Comparison of ENCODE assay signal across 27 cellular contexts in genomic region chr4:126470862-126471261, GRCh38.
A peak's percentile ranks its signal among the peaks of the same experiment; 100 is the strongest.
DNase-seq lines count a peak whose midpoint lies in the region; ATAC-seq, FAIRE-seq and TF ChIP-seq lines count a peak whose summit lies in the region.
"Had no signal": no experiment of that assay in that cellular context is flagged by ENCODE, and none has a peak within 500 bp of the region (broad histone marks: within the 10 kb centered on the region; RNA-seq: fewer than 3 reads in every experiment).

No MANE protein-coding gene starts in this region.

- H3K27me3 Mint-ChIP-seq in astrocyte (ENCODE audit: low read depth, unreplicated experiment), result no peaks in the 10 kb centered on the region
- H3K27me3 Mint-ChIP-seq: activated naive CD8-positive, alpha-beta T cell treated with anti-CD3 and anti-CD28 coated beads, Interleukin-2, amount 50 U/mL, for 24 hours; memory B cell had no signal

- no peak for FAIRE-seq in astrocyte (lab: Jason Lieb, UNC)

- TF ChIP-seq CTCF in astrocyte (IDR thresholded peaks at IDR 0.05; ENCODE audit: insufficient read depth, low read depth, low read length), result no peak

- H3K9me3 Mint-ChIP-seq in astrocyte (ENCODE audit: unreplicated experiment), result no peaks in the 10 kb centered on the region

- H3K4me1 Mint-ChIP-seq in astrocyte (ENCODE audit: low read depth, unreplicated experiment), result no peaks in the 10 kb centered on the region
- H3K4me1 Mint-ChIP-seq: activated naive CD8-positive, alpha-beta T cell treated with anti-CD3 and anti-CD28 coated beads, Interleukin-2, amount 50 U/mL, for 24 hours; memory B cell had no signal

- no peak overlapping the region for H3K4me2 ChIP-seq in astrocyte (ENCODE audit: low read length)

- no peaks in the 10 kb centered on the region for H4K20me1 ChIP-seq in astrocyte (ENCODE audit: insufficient read depth, low read length)

- no peak overlapping the region for H3K27ac ChIP-seq in astrocyte (ENCODE audit: low read depth, low read length)
- H3K27ac ChIP-seq: coronary artery, neutrophil, prostate gland, stomach, tibial artery had no signal

- no peak overlapping the region for H3K9ac ChIP-seq in astrocyte (ENCODE audit: low read length)

- H3K36me3 Mint-ChIP-seq in astrocyte (ENCODE audit: low read depth, unreplicated experiment), result no peaks in the 10 kb centered on the region
- H3K36me3 Mint-ChIP-seq: memory B cell had no signal

- no peaks in the 10 kb centered on the region for H3K27me3 ChIP-seq in astrocyte (ENCODE audit: insufficient read depth, low read length)
- H3K27me3 ChIP-seq: neutrophil, stomach, tibial artery had no signal

- no peak overlapping the region for H2AFZ ChIP-seq in astrocyte (ENCODE audit: low read depth, low read length)

- no peaks in the 10 kb centered on the region for H3K79me2 ChIP-seq in astrocyte (ENCODE audit: insufficient read depth, low read length)

- H3K27ac Mint-ChIP-seq in astrocyte (ENCODE audit: unreplicated experiment), result no peak overlapping the region
- H3K27ac Mint-ChIP-seq: activated naive CD8-positive, alpha-beta T cell treated with anti-CD3 and anti-CD28 coated beads, Interleukin-2, amount 50 U/mL, for 24 hours; memory B cell had no signal

- no peak for ATAC-seq in GM19397 (IDR thresholded peaks at IDR 0.05; ENCODE audit: unreplicated experiment)
- ATAC-seq in HG03342 (IDR thresholded peaks at IDR 0.05; ENCODE audit: unreplicated experiment), result no peak
- ATAC-seq: activated naive CD8-positive, alpha-beta T cell treated with anti-CD3 and anti-CD28 coated beads, Interleukin-2, amount 50 U/mL, for 24 hours had no signal

- no peak overlapping the region for H3K4me3 Mint-ChIP-seq in astrocyte (ENCODE audit: unreplicated experiment)
- H3K4me3 Mint-ChIP-seq: activated naive CD8-positive, alpha-beta T cell treated with anti-CD3 and anti-CD28 coated beads, Interleukin-2, amount 50 U/mL, for 24 hours; memory B cell had no signal

- no peak overlapping the region for H3K4me3 ChIP-seq in astrocyte (ENCODE audit: insufficient read depth, low read depth, low read length)
- H3K4me3 ChIP-seq: coronary artery, prostate gland, stomach, tibial artery had no signal

- no peaks in the 10 kb centered on the region for H3K9me3 ChIP-seq in astrocyte (ENCODE audit: insufficient read depth, low read depth, low read length)
- H3K9me3 ChIP-seq: neutrophil, prostate gland, tibial artery had no signal

- DNase-seq in ELR (ENCODE audit: low read depth), result peak; percentile 80
- DNase-seq in NCI-H226, result peak; percentile 70
- DNase-seq in astrocyte (ENCODE audit: low read depth), result peak; percentile 2
- peak; percentile 70 for DNase-seq in iris pigment epithelial cell (ENCODE audit: low read depth)
- DNase-seq in stimulated activated CD4-positive, alpha-beta T cell treated with anti-CD3 and anti-CD28 coated beads, Interleukin-12 subunit alpha, Interleukin-12 subunit beta, amount 100 ng/mL, for 4 hours, result no peak
- DNase-seq in AG08396 (ENCODE audit: low spot score), result no peak
- DNase-seq: activated CD4-positive, alpha-beta T cell treated with anti-CD3 and anti-CD28 coated beads for 4 hours; activated CD8-positive, alpha-beta memory T cell treated with anti-CD3 and anti-CD28 coated beads for 24 hours; activated gamma-delta T cell treated with Interleukin-2 at 50 U/mL for 16 hours; activated naive CD8-positive, alpha-beta T cell treated with anti-CD3 and anti-CD28 coated beads, Interleukin-2, amount 50 U/mL, for 24 hours; activated T-cell treated with anti-CD3 and anti-CD28 coated beads, Interleukin-2, amount 50 U/mL, for 1 hour; DMS 273 treated with DMSO at 0.1 percent for 48 hours; GDM1; head of caudate nucleus; MM.1S; NCI-H1694; NCI-H2171; NCI-H69; stimulated activated CD8-positive, alpha-beta memory T cell treated with anti-CD3 and anti-CD28 coated beads, Interleukin-4, amount 100 ng/mL, for 48 hours; stomach; tibial artery had no signal

- H3K36me3 ChIP-seq in astrocyte (ENCODE audit: insufficient read depth, low read length), result no peaks in the 10 kb centered on the region
- H3K36me3 ChIP-seq: neutrophil, prostate gland, stomach, tibial artery had no signal

- H3K4me1 ChIP-seq in astrocyte (ENCODE audit: insufficient read depth, low read length), result no peaks in the 10 kb centered on the region
- H3K4me1 ChIP-seq: prostate gland, stomach, tibial artery had no signal

Comparison
In these comparisons a context has a peak if more than half of its experiments do, and no peak if none do; other contexts are left out.
1. DNase-seq: peak in ELR (single experiment), NCI-H226 (single experiment), astrocyte (single experiment) and iris pigment epithelial cell (single experiment); none in stimulated activated CD4-positive, alpha-beta T cell treated with anti-CD3 and anti-CD28 coated beads, Interleukin-12 subunit alpha, Interleukin-12 subunit beta, amount 100 ng/mL, for 4 hours (single experiment) and AG08396 (single experiment).